ENCODE assay signal across 16 cellular contexts in genomic region chr17:33972756-33973155, GRCh38.
DNase-seq lines count a peak whose midpoint lies in the region; ATAC-seq and TF ChIP-seq lines count a peak whose summit lies in the region.
"Had no signal": no experiment of that assay in that cellular context is flagged by ENCODE, and none has a peak within 500 bp of the region (broad histone marks: within the 10 kb centered on the region; RNA-seq: fewer than 3 reads in every experiment).

No MANE protein-coding gene starts in this region.

- H3K36me3 Mint-ChIP-seq in endodermal cell (ENCODE audit: low read depth), result no peaks in the 10 kb centered on the region
- H3K36me3 Mint-ChIP-seq in stimulated activated effector memory CD8-positive, alpha-beta T cell treated with anti-CD3 and anti-CD28 coated beads, Interleukin-12 subunit alpha, Interleukin-12 subunit beta, amount 100 ng/mL, for 72 hours, result no peaks in the 10 kb centered on the region
- H3K36me3 Mint-ChIP-seq: CD4-positive, CD25-positive, alpha-beta regulatory T cell had no signal

- H3K9ac ChIP-seq in MM.1S (ENCODE audit: low read length), result no peak overlapping the region
- no peak overlapping the region for H3K9ac ChIP-seq in endodermal cell (ENCODE audit: extremely low read depth, low read length, poor library complexity, severe bottlenecking)

- no peaks in the 10 kb centered on the region for H3K36me3 ChIP-seq in MM.1S (replicated peaks; ENCODE audit: insufficient read depth, low read length)
- H3K36me3 ChIP-seq in endodermal cell (ENCODE audit: control insufficient read depth, insufficient read depth, low read length), result no peaks in the 10 kb centered on the region
- H3K36me3 ChIP-seq: BLaER1 treated with 17β-estradiol and CSF1 and Interleukin-3, amounts not matched to agents 10 nM and 100 nM had no signal

- H3K27ac ChIP-seq in MM.1S (ENCODE audit: low read length), result peak overlapping the region; percentile 28; the same call in 1 of the 2 replicates
- no peak overlapping the region for H3K27ac ChIP-seq in endodermal cell (ENCODE audit: low read depth, low read length)
- H3K27ac ChIP-seq: 22Rv1, HL-60 had no signal

- no peaks in the 10 kb centered on the region for H3K9me2 ChIP-seq in MM.1S (replicated peaks; ENCODE audit: insufficient read depth, low read length)

- H3K4me3 Mint-ChIP-seq in endodermal cell, result no peak overlapping the region
- no peak overlapping the region for H3K4me3 Mint-ChIP-seq in stimulated activated effector memory CD8-positive, alpha-beta T cell treated with anti-CD3 and anti-CD28 coated beads, Interleukin-12 subunit alpha, Interleukin-12 subunit beta, amount 100 ng/mL, for 72 hours
- H3K4me3 Mint-ChIP-seq: CD4-positive, CD25-positive, alpha-beta regulatory T cell; HFFc6 had no signal

- H2AFZ ChIP-seq in MM.1S (ENCODE audit: low read length), result peak overlapping the region; percentile 55

- H3K79me2 ChIP-seq in MM.1S (ENCODE audit: low read length), result no peaks in the 10 kb centered on the region

- peaks cover 65% of the 10 kb centered on the region for H3K4me1 Mint-ChIP-seq in endodermal cell
- peaks cover 17% of the 10 kb centered on the region for H3K4me1 Mint-ChIP-seq in stimulated activated effector memory CD8-positive, alpha-beta T cell treated with anti-CD3 and anti-CD28 coated beads, Interleukin-12 subunit alpha, Interleukin-12 subunit beta, amount 100 ng/mL, for 72 hours

- H3F3A ChIP-seq in MM.1S (ENCODE audit: insufficient read depth, low read length), result peaks cover 4% of the 10 kb centered on the region; the same call in 1 of the 2 replicates

- TF ChIP-seq CTCF in MM.1S (IDR thresholded peaks at IDR 0.05; ENCODE audit: low read length) (no peak), endodermal cell (conservative IDR thresholded peaks at IDR 0.05) (no peak)

- H3K4me1 ChIP-seq in MM.1S (ENCODE audit: low read length) (peaks cover 36% of the 10 kb centered on the region), endodermal cell (ENCODE audit: control insufficient read depth, insufficient read depth, low read length) (peaks cover 24% of the 10 kb centered on the region)

- no peak for ATAC-seq in HG02623 (IDR thresholded peaks at IDR 0.05; ENCODE audit: unreplicated experiment)
- ATAC-seq in stimulated activated effector memory CD8-positive, alpha-beta T cell treated with anti-CD3 and anti-CD28 coated beads, Interleukin-12 subunit alpha, Interleukin-12 subunit beta, amount 100 ng/mL, for 72 hours, result no peak

- H3K27me3 ChIP-seq in MM.1S (replicated peaks; ENCODE audit: insufficient read depth, low read length) (no peaks in the 10 kb centered on the region), endodermal cell (ENCODE audit: control insufficient read depth, insufficient read depth, low read length, poor library complexity, severe bottlenecking) (no peaks in the 10 kb centered on the region)
- H3K27me3 ChIP-seq: BLaER1 treated with 17β-estradiol and CSF1 and Interleukin-3, amounts not matched to agents 10 nM and 100 nM had no signal

- H3K9me3 ChIP-seq in MM.1S (replicated peaks; ENCODE audit: insufficient read depth, low read length), result no peaks in the 10 kb centered on the region
- no peaks in the 10 kb centered on the region for H3K9me3 ChIP-seq in endodermal cell (ENCODE audit: control insufficient read depth, low read length)
- H3K9me3 ChIP-seq: BLaER1 treated with 17β-estradiol and CSF1 and Interleukin-3, amounts not matched to agents 10 nM and 100 nM had no signal

- no peaks in the 10 kb centered on the region for H3K9me3 Mint-ChIP-seq in endodermal cell
- no peaks in the 10 kb centered on the region for H3K9me3 Mint-ChIP-seq in stimulated activated effector memory CD8-positive, alpha-beta T cell treated with anti-CD3 and anti-CD28 coated beads, Interleukin-12 subunit alpha, Interleukin-12 subunit beta, amount 100 ng/mL, for 72 hours

- H3K4me3 ChIP-seq in MM.1S (ENCODE audit: low read length) (no peak overlapping the region), endodermal cell (ENCODE audit: low read length) (peak overlapping the region; percentile 7)
- H3K4me3 ChIP-seq: BLaER1 treated with 17β-estradiol and CSF1 and Interleukin-3, amounts not matched to agents 10 nM and 100 nM had no signal

- peak overlapping the region; percentile 17; the same call in 1 of the 2 replicates for H3K4me2 ChIP-seq in MM.1S (ENCODE audit: low read depth, low read length)

- DNase-seq in Ammon's horn (ENCODE audit: low spot score), result peak; percentile 35
- DNase-seq in MM.1S, result peak; percentile 65
- DNase-seq in endodermal cell, result peak; percentile 74
- DNase-seq in pons (ENCODE audit: low spot score), result peak; percentile 36
- DNase-seq in stimulated activated effector memory CD8-positive, alpha-beta T cell treated with anti-CD3 and anti-CD28 coated beads, Interleukin-12 subunit alpha, Interleukin-12 subunit beta, amount 100 ng/mL, for 72 hours (ENCODE audit: low spot score in 2 of 2), result no peak
- DNase-seq in foreskin melanocyte, result no peak
- no peak for DNase-seq in hepatic stellate cell (ENCODE audit: low spot score)
- DNase-seq: CD4-positive, CD25-positive, alpha-beta regulatory T cell; DMS53; GF-D8; HCEC 1CT; HFFc6 had no signal

- H4K20me1 ChIP-seq in MM.1S (ENCODE audit: insufficient read depth, low read length), result no peaks in the 10 kb centered on the region
- H4K20me1 ChIP-seq: BLaER1 treated with 17β-estradiol and CSF1 and Interleukin-3, amounts not matched to agents 10 nM and 100 nM had no signal

- H3K27me3 Mint-ChIP-seq in endodermal cell (ENCODE audit: insufficient read depth), result peaks cover 24% of the 10 kb centered on the region

- H3K27ac Mint-ChIP-seq in endodermal cell, result no peak overlapping the region
- no peak overlapping the region for H3K27ac Mint-ChIP-seq in stimulated activated effector memory CD8-positive, alpha-beta T cell treated with anti-CD3 and anti-CD28 coated beads, Interleukin-12 subunit alpha, Interleukin-12 subunit beta, amount 100 ng/mL, for 72 hours
- H3K27ac Mint-ChIP-seq: CD4-positive, CD25-positive, alpha-beta regulatory T cell; HFFc6 had no signal

- 72 to 78% methylated on average over 3 of the region's 3 CpGs for WGBS in endodermal cell (ENCODE audit: insufficient coverage in 1 of 2, insufficient read length in 1 of 2), 2 experiments

Comparison
In these comparisons a context has a peak if more than half of its experiments do, and no peak if none do; other contexts are left out.
1. DNase-seq: peak in Ammon's horn (single experiment), MM.1S (single experiment), endodermal cell (single experiment) and pons (single experiment); none in stimulated activated effector memory CD8-positive, alpha-beta T cell treated with anti-CD3 and anti-CD28 coated beads, Interleukin-12 subunit alpha, Interleukin-12 subunit beta, amount 100 ng/mL, for 72 hours (0 of 2), foreskin melanocyte (single experiment) and hepatic stellate cell (single experiment).